8 cellular contexts compared by ENCODE assay signal in the genomic region with DNA sequence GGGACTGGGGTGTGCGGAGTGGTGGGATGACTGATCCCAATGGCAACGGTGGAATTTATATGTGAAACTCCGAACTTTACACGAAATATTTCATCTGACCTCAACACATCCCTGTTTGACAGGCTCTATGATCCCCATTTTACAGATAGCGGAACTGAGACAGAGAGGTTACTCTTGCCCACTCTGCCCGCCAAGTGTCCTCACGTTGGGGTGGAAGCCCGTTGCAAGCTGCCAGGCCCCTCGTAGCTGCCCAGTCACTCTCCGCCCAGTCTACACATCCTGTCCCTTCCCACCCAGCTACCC. TPM values are rescaled to one million over a fixed set of nuclear protein-coding genes. Genes with fewer than 3 reads are reported as not detected.
DNase-seq lines count a peak whose midpoint lies in the region; ATAC-seq, FAIRE-seq and TF ChIP-seq lines count a peak whose summit lies in the region.

No MANE protein-coding gene starts in this region.

- peaks cover 29% of the 10 kb centered on the region for H3K4me1 ChIP-seq in ES-I3 (ENCODE audit: insufficient read depth, low read length)
- peaks cover 33% of the 10 kb centered on the region for H3K4me1 ChIP-seq in OCI-LY3 (ENCODE audit: low read length)
- peaks cover 4 to 19% of the 10 kb centered on the region in 2 donors for H3K4me1 ChIP-seq in esophagus (ENCODE audit: control insufficient read depth in 2 of 2, insufficient read depth in 2 of 2, low read length in 1 of 2)
- peaks cover 0 to 25% (median 0%) of the 10 kb centered on the region in 3 donors for H3K4me1 ChIP-seq in pancreas

- 66 to 69% methylated on average over 10 of the region's 10 CpGs for WGBS in esophagus, 2 donors
- WGBS in pancreas, 2 donors: 66 to 71% methylated on average over 10 of the region's 10 CpGs

- H3K27ac ChIP-seq in OCI-LY3 (ENCODE audit: low read length) (peak overlapping the region; percentile 58), esophagus (ENCODE audit: low read depth in 2 of 2, low read length in 1 of 2) (no peak overlapping the region), pancreas (peak overlapping the region in 1 of 4 donors; percentile 11)

- H3K9ac ChIP-seq in ES-I3 (ENCODE audit: low read depth, low read length): peak overlapping the region; percentile 70; the same call in 1 of the 2 replicates
- H3K9ac ChIP-seq in OCI-LY3 (ENCODE audit: low read length): peak overlapping the region; percentile 87

- intact Hi-C loops in pancreas (cut with DNase I): no loop called here
- intact Hi-C loops in left colon (cut with DNase I, micrococcal nuclease): no loop called here

- TF ChIP-seq CTCF in OCI-LY3 (IDR thresholded peaks at IDR 0.05; ENCODE audit: low read depth, low read length): no peak
- TF ChIP-seq CTCF in pancreas (IDR thresholded peaks at IDR 0.05): no peak

- DNase-seq in pancreas (no peak), left colon (no peak), NCI-H2227 treated with DMSO at 0.1 percent for 48 hours (lab: John Stamatoyannopoulos, UW) (no peak), KG1 (lab: John Stamatoyannopoulos, UW) (no peak), RCC 7860 (ENCODE audit: low spot score) (no peak)

- H3K79me2 ChIP-seq in OCI-LY3 (ENCODE audit: low read length): peaks cover 45% of the 10 kb centered on the region

- peak overlapping the region; percentile 92 for H3K4me2 ChIP-seq in OCI-LY3 (ENCODE audit: low read length)

- no peaks in the 10 kb centered on the region for H3K36me3 ChIP-seq in ES-I3 (ENCODE audit: insufficient read depth, low read length)
- no peaks in the 10 kb centered on the region for H3K36me3 ChIP-seq in OCI-LY3 (replicated peaks; ENCODE audit: low read depth, low read length)
- H3K36me3 ChIP-seq in esophagus (ENCODE audit: control insufficient read depth in 2 of 2, insufficient read depth in 2 of 2, low read length in 1 of 2): no peaks in the 10 kb centered on the region
- H3K36me3 ChIP-seq in pancreas: no peaks in the 10 kb centered on the region

- H2AFZ ChIP-seq in OCI-LY3 (ENCODE audit: low read depth, low read length): peak overlapping the region; percentile 90; the same call in 1 of the 2 replicates

- 0 out of 2 replicates have a peak, but pooled peaks cover 4% of the 10 kb centered on the region for H3K9me3 ChIP-seq in ES-I3 (ENCODE audit: control insufficient read depth, insufficient read depth, low read length)
- no peaks in the 10 kb centered on the region for H3K9me3 ChIP-seq in OCI-LY3 (ENCODE audit: insufficient read depth, low read length)
- H3K9me3 ChIP-seq in esophagus (ENCODE audit: control insufficient read depth in 2 of 2, insufficient read depth in 1 of 2, low read depth in 1 of 2, low read length in 1 of 2): no peaks in the 10 kb centered on the region
- H3K9me3 ChIP-seq in pancreas: no peaks in the 10 kb centered on the region

- no peak for ATAC-seq in pancreas
- ATAC-seq in left colon: no peak

- peak overlapping the region; percentile 81 for H3K4me3 ChIP-seq in OCI-LY3 (ENCODE audit: low read length)
- peak overlapping the region; percentile 29 to 69 for H3K4me3 ChIP-seq in esophagus (ENCODE audit: low read depth in 1 of 2, low read length in 2 of 2)
- H3K4me3 ChIP-seq in pancreas: peak overlapping the region in 3 of 4 donors; percentile 58 to 73 (median 63)

- no peaks in the 10 kb centered on the region for H4K20me1 ChIP-seq in OCI-LY3 (ENCODE audit: insufficient read depth, low read length)

- H3K27me3 ChIP-seq in OCI-LY3 (ENCODE audit: low read depth, low read length): no peaks in the 10 kb centered on the region
- no peaks in the 10 kb centered on the region for H3K27me3 ChIP-seq in esophagus (ENCODE audit: control insufficient read depth in 1 of 2, insufficient read depth in 2 of 2, low read length in 2 of 2)
- no peaks in the 10 kb centered on the region for H3K27me3 ChIP-seq in pancreas

- FAIRE-seq in pancreas (lab: Jason Lieb, UNC) (no peak), RCC 7860 (lab: Jason Lieb, UNC) (no peak)

RNA-seq across cellular contexts. Expression of a gene that starts 0.4 kb away (rescaled TPM):
- polyA plus RNA-seq in esophagus (1 to 10 TPM; 2.3 to 2.9 TPM), pancreas (1 to 10 TPM; 1.7 to 2.1 TPM)
- total RNA-seq in pancreas (10 to 100 TPM in 1 of 6 donors, 1 to 10 TPM in 5; 1.2 to 10.3 (median 2.6) TPM), left colon (10 to 100 TPM in 1 of 2 donors, 1 to 10 TPM in 1; 8.8 to 13.4 TPM)

RNA-seq across cellular contexts. Expression of a gene that starts 48.9 kb away (rescaled TPM):
- 100 to 1,000 TPM; 461 to 511 TPM for polyA plus RNA-seq in esophagus
- 100 to 1,000 TPM in 5 of 6 donors, 10 to 100 TPM in 1; 84.7 to 235 (median 143) TPM for total RNA-seq in pancreas
- 100 to 1,000 TPM; 395 to 464 TPM for polyA plus RNA-seq in pancreas
- 100 to 1,000 TPM; 295 to 453 TPM for total RNA-seq in left colon

RNA-seq across cellular contexts. Expression of a gene that starts 49.9 kb away (rescaled TPM):
- polyA plus RNA-seq in esophagus: 10 to 100 TPM; 51.1 to 66.5 TPM
- total RNA-seq in pancreas: 10 to 100 TPM; 22.0 to 55.5 (median 32.9) TPM
- 10 to 100 TPM; 32.9 to 60.7 TPM for polyA plus RNA-seq in pancreas
- 10 to 100 TPM; 73.3 to 81.3 TPM for total RNA-seq in left colon
